In the genomic region with DNA sequence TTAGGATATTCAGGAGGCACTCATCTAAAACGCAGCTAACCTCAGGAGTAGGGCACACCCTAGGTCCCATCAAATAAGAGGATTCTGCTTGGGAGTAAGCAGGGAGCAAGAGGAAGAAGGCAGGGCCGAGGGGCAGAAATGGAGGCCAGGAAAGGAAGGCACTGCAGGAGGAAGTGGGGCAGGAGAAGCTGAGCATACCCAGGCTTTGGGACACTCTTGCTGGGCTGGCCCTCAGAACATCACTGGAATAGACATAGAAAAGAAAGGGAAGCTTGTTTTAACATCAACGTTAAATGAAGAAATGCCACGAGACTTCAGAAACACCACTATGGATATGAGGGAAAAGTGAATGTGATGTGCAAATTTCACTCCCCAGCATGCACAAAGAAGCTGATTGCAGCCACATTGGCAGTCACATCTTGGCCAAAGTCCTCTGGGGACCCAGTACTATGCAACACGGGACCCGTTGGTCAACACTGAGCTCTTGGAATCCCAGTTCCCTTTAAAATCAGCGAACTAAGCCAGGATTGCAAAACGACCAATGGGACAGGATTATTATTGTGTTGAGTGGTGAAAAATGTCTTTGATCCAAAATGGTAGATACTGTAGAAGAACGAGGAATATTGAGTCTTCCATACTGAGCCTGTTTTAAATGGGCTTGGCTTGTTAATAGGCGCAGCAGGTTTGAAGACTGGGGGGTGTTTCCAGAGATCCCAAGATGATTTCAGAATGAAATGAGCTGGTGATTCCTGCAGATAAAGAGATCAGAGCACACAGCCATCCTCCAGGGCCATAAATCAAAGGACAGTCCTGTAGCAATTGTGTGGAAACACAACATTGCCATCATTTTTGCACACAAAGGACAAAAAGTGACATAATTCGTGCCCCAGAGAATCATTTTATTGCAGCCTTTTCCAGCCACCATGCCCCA, we compare ENCODE assay signal across 1 cellular context.
TF ChIP-seq lines count a peak whose summit lies in the region.

No MANE protein-coding gene starts in this region.

TF ChIP-seq in HepG2, 621 proteins besides CTCF, POLR2A, EP300 and RAD21 (continues in another document):
- no peak for TF ChIP-seq ZNF530 (CRISPR knock-in tag; IDR thresholded peaks at IDR 0.05; ENCODE audit: low read depth)
- TF ChIP-seq ZNF292 (CRISPR knock-in tag; IDR thresholded peaks at IDR 0.05; ENCODE audit: borderline replicate concordance, low read depth) = no peak
- TF ChIP-seq NR2F2 (IDR thresholded peaks at IDR 0.05; ENCODE audit: borderline replicate concordance, low read depth) = no peak
- no peak for TF ChIP-seq ZNF878 (CRISPR knock-in tag; IDR thresholded peaks at IDR 0.05)
- 0 out of 2 replicates have a peak, but pooled peaks have one; percentile 59 for TF ChIP-seq ZBTB10 (CRISPR knock-in tag; IDR thresholded peaks at IDR 0.05; ENCODE audit: borderline replicate concordance)
- no peak for TF ChIP-seq ZBTB40 (IDR thresholded peaks at IDR 0.05)
- TF ChIP-seq ZBTB40 (CRISPR knock-in tag; IDR thresholded peaks at IDR 0.05) = no peak
- peak; percentile 47 for TF ChIP-seq POLR2G (IDR thresholded peaks at IDR 0.05; ENCODE audit: low read depth, low read length)
- TF ChIP-seq ARID4A (CRISPR knock-in tag; IDR thresholded peaks at IDR 0.05; ENCODE audit: borderline replicate concordance) = no peak
- TF ChIP-seq NBN (conservative IDR thresholded peaks at IDR 0.05) = no peak
- TF ChIP-seq, protein P1, sequence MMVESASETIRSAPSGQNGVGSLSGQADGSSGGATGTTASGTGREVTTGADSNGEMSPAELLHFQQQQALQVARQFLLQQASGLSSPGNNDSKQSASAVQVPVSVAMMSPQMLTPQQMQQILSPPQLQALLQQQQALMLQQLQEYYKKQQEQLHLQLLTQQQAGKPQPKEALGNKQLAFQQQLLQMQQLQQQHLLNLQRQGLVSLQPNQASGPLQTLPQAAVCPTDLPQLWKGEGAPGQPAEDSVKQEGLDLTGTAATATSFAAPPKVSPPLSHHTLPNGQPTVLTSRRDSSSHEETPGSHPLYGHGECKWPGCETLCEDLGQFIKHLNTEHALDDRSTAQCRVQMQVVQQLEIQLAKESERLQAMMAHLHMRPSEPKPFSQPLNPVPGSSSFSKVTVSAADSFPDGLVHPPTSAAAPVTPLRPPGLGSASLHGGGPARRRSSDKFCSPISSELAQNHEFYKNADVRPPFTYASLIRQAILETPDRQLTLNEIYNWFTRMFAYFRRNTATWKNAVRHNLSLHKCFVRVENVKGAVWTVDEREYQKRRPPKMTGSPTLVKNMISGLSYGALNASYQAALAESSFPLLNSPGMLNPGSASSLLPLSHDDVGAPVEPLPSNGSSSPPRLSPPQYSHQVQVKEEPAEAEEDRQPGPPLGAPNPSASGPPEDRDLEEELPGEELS (CRISPR knock-in tag; IDR thresholded peaks at IDR 0.05) = peak; percentile 78
- no peak for TF ChIP-seq DR1 (CRISPR knock-in tag; IDR thresholded peaks at IDR 0.05)
- TF ChIP-seq ZNF746 (CRISPR knock-in tag; IDR thresholded peaks at IDR 0.05) = no peak
- TF ChIP-seq RXRA (CRISPR knock-in tag; IDR thresholded peaks at IDR 0.05) = 0 out of 2 replicates have a peak, but pooled peaks have one; percentile 15
- no peak for TF ChIP-seq MAFG (CRISPR knock-in tag; IDR thresholded peaks at IDR 0.05)
- 0 out of 2 replicates have a peak, but pooled peaks have one; percentile 52 for TF ChIP-seq NFYC (CRISPR knock-in tag; IDR thresholded peaks at IDR 0.05)
- 0 out of 2 replicates have a peak, but pooled peaks have one; percentile 54 for TF ChIP-seq KDM3A (CRISPR knock-in tag; IDR thresholded peaks at IDR 0.05; ENCODE audit: low read depth)
- TF ChIP-seq SMYD3 (CRISPR knock-in tag; IDR thresholded peaks at IDR 0.05) = no peak
- TF ChIP-seq, protein P2, sequence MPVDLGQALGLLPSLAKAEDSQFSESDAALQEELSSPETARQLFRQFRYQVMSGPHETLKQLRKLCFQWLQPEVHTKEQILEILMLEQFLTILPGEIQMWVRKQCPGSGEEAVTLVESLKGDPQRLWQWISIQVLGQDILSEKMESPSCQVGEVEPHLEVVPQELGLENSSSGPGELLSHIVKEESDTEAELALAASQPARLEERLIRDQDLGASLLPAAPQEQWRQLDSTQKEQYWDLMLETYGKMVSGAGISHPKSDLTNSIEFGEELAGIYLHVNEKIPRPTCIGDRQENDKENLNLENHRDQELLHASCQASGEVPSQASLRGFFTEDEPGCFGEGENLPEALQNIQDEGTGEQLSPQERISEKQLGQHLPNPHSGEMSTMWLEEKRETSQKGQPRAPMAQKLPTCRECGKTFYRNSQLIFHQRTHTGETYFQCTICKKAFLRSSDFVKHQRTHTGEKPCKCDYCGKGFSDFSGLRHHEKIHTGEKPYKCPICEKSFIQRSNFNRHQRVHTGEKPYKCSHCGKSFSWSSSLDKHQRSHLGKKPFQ (CRISPR knock-in tag; IDR thresholded peaks at IDR 0.05; ENCODE audit: insufficient replicate concordance) = no peak
